In genomic region chr16:8120001-8120400, GRCh38 we compare ENCODE assay signal across 1 cellular context.
TF ChIP-seq lines count a peak whose summit lies in the region.

No MANE protein-coding gene starts in this region.

TF ChIP-seq in K562, 482 proteins besides CTCF, POLR2A, EP300 and RAD21 (continued from another document):
- TF ChIP-seq, protein P1, sequence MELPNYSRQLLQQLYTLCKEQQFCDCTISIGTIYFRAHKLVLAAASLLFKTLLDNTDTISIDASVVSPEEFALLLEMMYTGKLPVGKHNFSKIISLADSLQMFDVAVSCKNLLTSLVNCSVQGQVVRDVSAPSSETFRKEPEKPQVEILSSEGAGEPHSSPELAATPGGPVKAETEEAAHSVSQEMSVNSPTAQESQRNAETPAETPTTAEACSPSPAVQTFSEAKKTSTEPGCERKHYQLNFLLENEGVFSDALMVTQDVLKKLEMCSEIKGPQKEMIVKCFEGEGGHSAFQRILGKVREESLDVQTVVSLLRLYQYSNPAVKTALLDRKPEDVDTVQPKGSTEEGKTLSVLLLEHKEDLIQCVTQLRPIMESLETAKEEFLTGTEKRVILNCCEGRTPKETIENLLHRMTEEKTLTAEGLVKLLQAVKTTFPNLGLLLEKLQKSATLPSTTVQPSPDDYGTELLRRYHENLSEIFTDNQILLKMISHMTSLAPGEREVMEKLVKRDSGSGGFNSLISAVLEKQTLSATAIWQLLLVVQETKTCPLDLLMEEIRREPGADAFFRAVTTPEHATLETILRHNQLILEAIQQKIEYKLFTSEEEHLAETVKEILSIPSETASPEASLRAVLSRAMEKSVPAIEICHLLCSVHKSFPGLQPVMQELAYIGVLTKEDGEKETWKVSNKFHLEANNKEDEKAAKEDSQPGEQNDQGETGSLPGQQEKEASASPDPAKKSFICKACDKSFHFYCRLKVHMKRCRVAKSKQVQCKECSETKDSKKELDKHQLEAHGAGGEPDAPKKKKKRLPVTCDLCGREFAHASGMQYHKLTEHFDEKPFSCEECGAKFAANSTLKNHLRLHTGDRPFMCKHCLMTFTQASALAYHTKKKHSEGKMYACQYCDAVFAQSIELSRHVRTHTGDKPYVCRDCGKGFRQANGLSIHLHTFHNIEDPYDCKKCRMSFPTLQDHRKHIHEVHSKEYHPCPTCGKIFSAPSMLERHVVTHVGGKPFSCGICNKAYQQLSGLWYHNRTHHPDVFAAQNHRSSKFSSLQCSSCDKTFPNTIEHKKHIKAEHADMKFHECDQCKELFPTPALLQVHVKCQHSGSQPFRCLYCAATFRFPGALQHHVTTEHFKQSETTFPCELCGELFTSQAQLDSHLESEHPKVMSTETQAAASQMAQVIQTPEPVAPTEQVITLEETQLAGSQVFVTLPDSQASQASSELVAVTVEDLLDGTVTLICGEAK (IDR thresholded peaks at IDR 0.05): no peak
- TF ChIP-seq, protein P1 (CRISPR knock-in tag; IDR thresholded peaks at IDR 0.05): no peak
